Comparison of ENCODE assay signal across 8 cellular contexts in the genomic region with DNA sequence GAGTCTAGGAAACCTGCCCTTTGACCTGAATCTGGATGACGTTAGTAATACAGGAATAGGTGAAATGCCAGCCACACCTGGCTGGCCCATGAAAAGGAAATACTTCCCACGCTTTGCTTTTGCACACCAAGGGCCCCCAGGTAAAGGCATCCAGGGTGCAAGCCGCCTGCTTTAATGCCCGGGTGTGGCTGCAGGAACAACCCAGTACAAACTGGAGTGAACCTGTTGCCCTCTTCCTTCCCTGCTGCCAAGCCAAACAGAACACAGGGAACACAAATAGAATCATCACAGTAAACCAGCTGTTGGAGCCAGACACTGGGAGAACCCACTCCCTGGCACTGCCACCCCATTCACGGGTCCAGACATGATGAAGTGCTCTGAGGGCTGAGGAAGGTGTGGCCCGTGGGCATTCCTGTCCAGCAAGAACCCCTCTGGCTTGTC. TPM values are rescaled to one million over a fixed set of nuclear protein-coding genes. Genes with fewer than 3 reads are reported as not detected.
DNase-seq lines count a peak whose midpoint lies in the region; ATAC-seq and TF ChIP-seq lines count a peak whose summit lies in the region.
"Had no signal": no experiment of that assay in that cellular context is flagged by ENCODE, and none has a peak within 500 bp of the region (broad histone marks: within the 10 kb centered on the region; RNA-seq: fewer than 3 reads in every experiment).

No MANE protein-coding gene starts in this region.

- no peaks in the 10 kb centered on the region for H3K27me3 ChIP-seq in tibial artery

- H3K9me3 ChIP-seq in tibial artery: no peaks in the 10 kb centered on the region

- CTCF ChIA-PET in HEK293T (lab: Yijun Ruan, JAX): no interaction called here

- POLR2A ChIA-PET in HEK293T (lab: Yijun Ruan, JAX): interaction anchor here (0.6 kb wide), 1 partner anchor 14 kb away, joined by 3 read pairs; no protein-coding TSS in a partner anchor

- no peak for TF ChIP-seq CTCF in coronary artery (IDR thresholded peaks at IDR 0.05)
- no peak for TF ChIP-seq CTCF in tibial artery (IDR thresholded peaks at IDR 0.05)

- peak overlapping the region; percentile 10 to 18 for H3K27ac ChIP-seq in coronary artery
- peak overlapping the region; percentile 9 to 42 for H3K27ac ChIP-seq in tibial artery

- peaks cover 0 to 29% (median 27%) of the 10 kb centered on the region in 4 donors for H3K4me1 ChIP-seq in tibial artery

- H3K4me3 ChIP-seq in coronary artery: peak overlapping the region; percentile 25
- no peak overlapping the region for H3K4me3 ChIP-seq in tibial artery

- intact Hi-C loops in tibial artery (cut with DNase I; ENCODE audit: low total_unique reads): no loop called here

- DNase-seq in NCI-H2196 treated with DMSO at 0.1 percent for 48 hours (lab: John Stamatoyannopoulos, UW; ENCODE audit: unreplicated experiment) (peak; percentile 25), coronary artery (ENCODE audit: low spot score) (no peak), mucosa of gallbladder (ENCODE audit: low spot score) (peak; percentile 89), tibial artery (peak; percentile 39 to 80), HEK293T (ENCODE audit: extremely low spot score) (no peak)
- DNase-seq: glutamatergic neuron had no signal

- no peaks in the 10 kb centered on the region for H3K36me3 ChIP-seq in tibial artery

- no peak for ATAC-seq in HG03108 (IDR thresholded peaks at IDR 0.05; ENCODE audit: unreplicated experiment)
- no peak for ATAC-seq in GM21423 (IDR thresholded peaks at IDR 0.05; ENCODE audit: unreplicated experiment)

TF ChIP-seq in HEK293T, 16 proteins besides CTCF, POLR2A, EP300 and RAD21:
- TF ChIP-seq CTBP1 (IDR thresholded peaks at IDR 0.05; ENCODE audit: borderline replicate concordance) (no peak), FOXM1 (IDR thresholded peaks at IDR 0.05; ENCODE audit: borderline replicate concordance) (no peak), FOXK2 (IDR thresholded peaks at IDR 0.05) (no peak), SUZ12 (IDR thresholded peaks at IDR 0.05) (no peak), HDGF (IDR thresholded peaks at IDR 0.05; ENCODE audit: borderline replicate concordance) (no peak), SP1 (IDR thresholded peaks at IDR 0.05) (no peak), ZNF384 (IDR thresholded peaks at IDR 0.05) (no peak), TARDBP (IDR thresholded peaks at IDR 0.05) (no peak), BHLHE40 (IDR thresholded peaks at IDR 0.05; ENCODE audit: borderline replicate concordance) (no peak), FOXA1 (IDR thresholded peaks at IDR 0.05) (no peak), ARNT (IDR thresholded peaks at IDR 0.05) (no peak), LEF1 (IDR thresholded peaks at IDR 0.05; ENCODE audit: borderline replicate concordance) (no peak), ELF4 (IDR thresholded peaks at IDR 0.05) (no peak)
- TF ChIP-seq, protein P1, sequence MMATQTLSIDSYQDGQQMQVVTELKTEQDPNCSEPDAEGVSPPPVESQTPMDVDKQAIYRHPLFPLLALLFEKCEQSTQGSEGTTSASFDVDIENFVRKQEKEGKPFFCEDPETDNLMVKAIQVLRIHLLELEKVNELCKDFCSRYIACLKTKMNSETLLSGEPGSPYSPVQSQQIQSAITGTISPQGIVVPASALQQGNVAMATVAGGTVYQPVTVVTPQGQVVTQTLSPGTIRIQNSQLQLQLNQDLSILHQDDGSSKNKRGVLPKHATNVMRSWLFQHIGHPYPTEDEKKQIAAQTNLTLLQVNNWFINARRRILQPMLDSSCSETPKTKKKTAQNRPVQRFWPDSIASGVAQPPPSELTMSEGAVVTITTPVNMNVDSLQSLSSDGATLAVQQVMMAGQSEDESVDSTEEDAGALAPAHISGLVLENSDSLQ (IDR thresholded peaks at IDR 0.05): no peak

RNA-seq across cellular contexts. Expression of a gene that starts 24.2 kb away (rescaled TPM):
- 165 TPM for total RNA-seq in mucosa of gallbladder

Comparison
In these comparisons a context has a peak if more than half of its experiments do, and no peak if none do; other contexts are left out.
1. DNase-seq: peak in NCI-H2196 treated with DMSO at 0.1 percent for 48 hours (single experiment), mucosa of gallbladder (single experiment) and tibial artery (2 of 2); none in coronary artery (single experiment) and HEK293T (single experiment).